10 cellular contexts compared by ENCODE assay signal in the genomic region with DNA sequence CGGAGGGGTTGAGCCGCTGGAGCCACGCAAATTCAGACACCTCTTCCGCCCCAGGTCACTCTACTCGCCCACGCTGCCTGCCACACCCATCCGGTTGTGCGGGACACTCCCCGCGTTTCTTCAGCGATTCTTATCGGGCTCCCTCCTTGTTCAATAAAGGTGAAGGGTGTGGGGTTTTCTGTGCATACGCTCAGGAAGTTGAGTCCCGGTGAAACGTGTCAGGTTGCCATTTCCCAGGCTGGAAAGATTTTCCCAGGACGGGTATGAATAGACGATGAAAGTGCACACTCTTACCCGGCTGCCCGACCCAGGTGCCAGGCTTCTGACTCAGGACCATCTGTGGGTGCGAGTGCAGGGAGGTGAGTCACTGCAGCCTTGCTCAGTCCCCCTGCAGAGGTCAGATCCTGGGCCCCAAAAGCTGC. TPM values are rescaled to one million over a fixed set of nuclear protein-coding genes. Genes with fewer than 3 reads are reported as not detected.
A peak's percentile ranks its signal among the peaks of the same experiment; 100 is the strongest.
DNase-seq lines count a peak whose midpoint lies in the region; ATAC-seq and TF ChIP-seq lines count a peak whose summit lies in the region.
"Had no signal": no experiment of that assay in that cellular context is flagged by ENCODE, and none has a peak within 500 bp of the region (broad histone marks: within the 10 kb centered on the region; RNA-seq: fewer than 3 reads in every experiment).

No MANE protein-coding gene starts in this region.

- peak; percentile 35 for DNase-seq in activated naive CD4-positive, alpha-beta T cell treated with Interleukin-2 at 50 U/mL for 16 hours
- DNase-seq in activated naive CD4-positive, alpha-beta T cell treated with anti-CD3 and anti-CD28 coated beads, Interleukin-2, amount 50 U/mL, for 16 hours: no peak
- DNase-seq in SW 1271 (lab: John Stamatoyannopoulos, UW): peak; percentile 51 to 68
- DNase-seq in foreskin keratinocyte: peak; percentile 96 to 99
- no peak for DNase-seq in stomach
- DNase-seq in GM19240 (ENCODE audit: insufficient read length, low spot score): no peak
- no peak for DNase-seq in GM13977 (ENCODE audit: low spot score)
- DNase-seq: SHP77 treated with DMSO at 0.1 percent for 48 hours had no signal

- ATAC-seq in foreskin keratinocyte: peak; percentile 88
- ATAC-seq in HG03571 (IDR thresholded peaks at IDR 0.05; ENCODE audit: unreplicated experiment): no peak

- no peaks in the 10 kb centered on the region for H3K27me3 ChIP-seq in foreskin keratinocyte
- no peaks in the 10 kb centered on the region for H3K27me3 ChIP-seq in stomach
- H3K27me3 ChIP-seq: BLaER1 treated with 17β-estradiol and CSF1 and Interleukin-3, amounts not matched to agents 10 nM and 100 nM had no signal

- H3K9me3 ChIP-seq in stomach: no peaks in the 10 kb centered on the region

- TF ChIP-seq CTCF in foreskin keratinocyte (conservative IDR thresholded peaks at IDR 0.05) (no peak), stomach (IDR thresholded peaks at IDR 0.05) (no peak), GM13977 (IDR thresholded peaks at IDR 0.05; ENCODE audit: extremely low read depth, insufficient read depth, missing control alignments) (no peak)

- H3K36me3 ChIP-seq in stomach: no peaks in the 10 kb centered on the region
- H3K36me3 ChIP-seq: BLaER1 treated with 17β-estradiol and CSF1 and Interleukin-3, amounts not matched to agents 10 nM and 100 nM had no signal

- TF ChIP-seq POLR2A in stomach (IDR thresholded peaks at IDR 0.05): no peak

- intact Hi-C loops in stomach (cut with DNase I; ENCODE audit: low total_unique reads): no loop called here

- in situ Hi-C loops in GM13977 (cut with MboI; ENCODE audit: low pct_unique_long_range_greater_than_20kb, low sequenced_read_pairs, unreplicated experiment): no loop called here

- H3K4me1 ChIP-seq in foreskin keratinocyte: peaks cover 53% of the 10 kb centered on the region
- H3K4me1 ChIP-seq in stomach: peaks cover 9 to 49% (median 14%) of the 10 kb centered on the region in 4 donors

- no peak for TF ChIP-seq EP300 in stomach (IDR thresholded peaks at IDR 0.05)

- no peak overlapping the region for H3K4me3 ChIP-seq in stomach
- H3K4me3 ChIP-seq: BLaER1 treated with 17β-estradiol and CSF1 and Interleukin-3, amounts not matched to agents 10 nM and 100 nM had no signal

- WGBS in stomach, 5 donors: 30 to 67% (median 42%) methylated on average over 20 of the region's 20 CpGs

- H3K27ac ChIP-seq in foreskin keratinocyte (peak overlapping the region; percentile 99), stomach (peak overlapping the region in 3 of 5 donors; percentile 41 to 71 (median 44))
- H3K27ac ChIP-seq: BLaER1 treated with 17β-estradiol and CSF1 and Interleukin-3, amounts not matched to agents 10 nM and 100 nM had no signal

RNA-seq across cellular contexts. Expression of gene KLF6, which starts 22.0 kb away (rescaled TPM):
- total RNA-seq in foreskin keratinocyte (133 and 156 TPM in 2 replicates), stomach (100 to 1,000 TPM in 4 of 5 donors, 10 to 100 TPM in 1; 78.2 to 187 (median 119) TPM)
- polyA plus RNA-seq in foreskin keratinocyte (42.0 and 42.5 TPM in 2 replicates), stomach (10 to 100 TPM; 25.9 to 57.0 (median 31.4) TPM)

Comparison
In these comparisons a context has a peak if more than half of its experiments do, and no peak if none do; other contexts are left out.
1. DNase-seq: peak in activated naive CD4-positive, alpha-beta T cell treated with Interleukin-2 at 50 U/mL for 16 hours (single experiment), SW 1271 (2 of 2) and foreskin keratinocyte (2 of 2); none in activated naive CD4-positive, alpha-beta T cell treated with anti-CD3 and anti-CD28 coated beads, Interleukin-2, amount 50 U/mL, for 16 hours (single experiment), stomach (single experiment), GM19240 (single experiment) and GM13977 (single experiment).